Comparison of ENCODE assay signal across 11 cellular contexts in genomic region chr7:107560898-107561516, GRCh38. TPM values are rescaled to one million over a fixed set of nuclear protein-coding genes. Genes with fewer than 3 reads are reported as not detected.
DNase-seq lines count a peak whose midpoint lies in the region; ATAC-seq and TF ChIP-seq lines count a peak whose summit lies in the region.
"Had no signal": no experiment of that assay in that cellular context is flagged by ENCODE, and none has a peak within 500 bp of the region (broad histone marks: within the 10 kb centered on the region; RNA-seq: fewer than 3 reads in every experiment).

No MANE protein-coding gene starts in this region.

- CTCF ChIA-PET in T-cell (lab: Charles Lee) = interaction anchor here in 1 of 2 donors (0.6 kb wide), 1 partner anchor 1468 kb away, joined by 8 read pairs; no protein-coding TSS in a partner anchor

- H3K9me3 Mint-ChIP-seq in activated T-cell treated with anti-CD3 and anti-CD28 coated beads, Interleukin-2, amount 50 U/mL, for 24 hours = no peaks in the 10 kb centered on the region
- H3K9me3 Mint-ChIP-seq in T-cell (no peaks in the 10 kb centered on the region), glutamatergic neuron (ENCODE audit: unreplicated experiment) (peaks cover 2% of the 10 kb centered on the region)

- peaks cover 43% of the 10 kb centered on the region for H3K36me3 Mint-ChIP-seq in activated T-cell treated with anti-CD3 and anti-CD28 coated beads, Interleukin-2, amount 50 U/mL, for 24 hours (ENCODE audit: low read depth)
- H3K36me3 Mint-ChIP-seq in T-cell (peaks cover 12% of the 10 kb centered on the region), glutamatergic neuron (ENCODE audit: unreplicated experiment) (no peaks in the 10 kb centered on the region)

- no peak overlapping the region for H2AFZ ChIP-seq in smooth muscle cell (ENCODE audit: low read depth)

- WGBS in smooth muscle cell (ENCODE audit: low lambda C conversion rate) = 94% methylated on average over 6 of the region's 6 CpGs

- H3K27ac Mint-ChIP-seq in activated T-cell treated with anti-CD3 and anti-CD28 coated beads, Interleukin-2, amount 50 U/mL, for 24 hours = peak overlapping the region; percentile 86
- H3K27ac Mint-ChIP-seq in T-cell = peak overlapping the region; percentile 74 to 88
- no peak overlapping the region for H3K27ac Mint-ChIP-seq in glutamatergic neuron (ENCODE audit: unreplicated experiment)

- DNase-seq in activated T-cell treated with anti-CD3 and anti-CD28 coated beads, Interleukin-2, amount 50 U/mL, for 24 hours = no peak
- no peak for DNase-seq in activated T-cell treated with anti-CD3 and anti-CD28 coated beads, Interleukin-2, amount 50 U/mL, for 48 hours
- peak in 15 of 34 experiments; percentile 5 to 45 (median 20) for DNase-seq in T-cell
- DNase-seq in effector CD8-positive, alpha-beta T cell (lab: John Stamatoyannopoulos, UW) = peak; percentile 19
- no peak for DNase-seq in smooth muscle cell (lab: John Stamatoyannopoulos, UW; ENCODE audit: unreplicated experiment)
- DNase-seq in glutamatergic neuron = no peak
- no peak for DNase-seq in retina
- DNase-seq: islet precursor cell, NCI-H1436, RPMI8226 had no signal

- peak overlapping the region; percentile 93 for H3K4me3 Mint-ChIP-seq in activated T-cell treated with anti-CD3 and anti-CD28 coated beads, Interleukin-2, amount 50 U/mL, for 24 hours
- H3K4me3 Mint-ChIP-seq in T-cell = peak overlapping the region; percentile 60 to 88 (median 88)
- H3K4me3 Mint-ChIP-seq in glutamatergic neuron (ENCODE audit: unreplicated experiment) = no peak overlapping the region

- no peak overlapping the region for H3K4me2 ChIP-seq in smooth muscle cell

- peaks cover 12% of the 10 kb centered on the region for H4K20me1 ChIP-seq in smooth muscle cell (ENCODE audit: low read depth)

- no peaks in the 10 kb centered on the region for H3K9me3 ChIP-seq in smooth muscle cell (replicated peaks; ENCODE audit: low read depth)

- no peak overlapping the region for H3K9ac ChIP-seq in smooth muscle cell (ENCODE audit: low read depth)

- H3K79me2 ChIP-seq in smooth muscle cell (ENCODE audit: low read depth) = peaks cover 52% of the 10 kb centered on the region

- TF ChIP-seq CTCF in smooth muscle cell (IDR thresholded peaks at IDR 0.05; ENCODE audit: borderline replicate concordance, insufficient read depth, poor library complexity, severe bottlenecking) = no peak
- TF ChIP-seq CTCF in glutamatergic neuron (IDR thresholded peaks at IDR 0.05; ENCODE audit: partially characterized antibody, unreplicated experiment) = no peak

- no peaks in the 10 kb centered on the region for H3F3A ChIP-seq in smooth muscle cell (ENCODE audit: low read depth)

- H3K27ac ChIP-seq in smooth muscle cell (ENCODE audit: low read depth) = peak overlapping the region; percentile 71

- peaks cover 9% of the 10 kb centered on the region for H3K36me3 ChIP-seq in smooth muscle cell (ENCODE audit: low read depth)

- H3K4me1 ChIP-seq in smooth muscle cell (ENCODE audit: low read depth) = peaks cover 25% of the 10 kb centered on the region

- no peaks in the 10 kb centered on the region for H3K27me3 ChIP-seq in smooth muscle cell (ENCODE audit: low read depth)

- ATAC-seq in T-cell (replicated peaks in 1 of 4) (peak; percentile 10 to 57 (median 48)), GM18519 (IDR thresholded peaks at IDR 0.05; ENCODE audit: low FRiP score, unreplicated experiment) (no peak)

- POLR2A ChIA-PET in T-cell (lab: Charles Lee) = interaction anchor here in 1 of 2 donors (0.5 kb wide), 1 partner anchor 1276 kb away, joined by 4 read pairs; the partner anchor contains the start of gene NAMPT

- H3K4me3 ChIP-seq in smooth muscle cell = no peak overlapping the region

- H3K27me3 Mint-ChIP-seq in activated T-cell treated with anti-CD3 and anti-CD28 coated beads, Interleukin-2, amount 50 U/mL, for 24 hours = no peaks in the 10 kb centered on the region
- no peaks in the 10 kb centered on the region for H3K27me3 Mint-ChIP-seq in T-cell
- peaks cover 3% of the 10 kb centered on the region for H3K27me3 Mint-ChIP-seq in glutamatergic neuron (ENCODE audit: unreplicated experiment)

- peaks cover 72% of the 10 kb centered on the region for H3K4me1 Mint-ChIP-seq in activated T-cell treated with anti-CD3 and anti-CD28 coated beads, Interleukin-2, amount 50 U/mL, for 24 hours (ENCODE audit: low read depth)
- H3K4me1 Mint-ChIP-seq in T-cell (peaks cover 61 to 74% (median 61%) of the 10 kb centered on the region in 3 donors), glutamatergic neuron (ENCODE audit: low read depth, unreplicated experiment) (peaks cover 4% of the 10 kb centered on the region)

RNA-seq across cellular contexts. Expression of gene COG5, which starts 2.7 kb away (rescaled TPM):
- 10 to 100 TPM; 37.3 to 83.8 (median 55.4) TPM for total RNA-seq in T-cell
- 44.3 and 71.3 TPM in 2 replicates for total RNA-seq in smooth muscle cell
- 18.4 and 24.3 TPM in 2 replicates for polyA plus RNA-seq in smooth muscle cell
- total RNA-seq in glutamatergic neuron (ENCODE audit: unreplicated experiment) = 29.5 TPM

RNA-seq across cellular contexts. Expression of gene DUS4L, which starts 2.8 kb away (rescaled TPM):
- total RNA-seq in T-cell (10 to 100 TPM in 4 of 5 donors, 1 to 10 TPM in 1; 9.4 to 14.7 (median 10.8) TPM), smooth muscle cell (12.0 and 14.0 TPM in 2 replicates), glutamatergic neuron (ENCODE audit: unreplicated experiment) (11.5 TPM)
- polyA plus RNA-seq in smooth muscle cell = 5.1 and 5.8 TPM in 2 replicates

RNA-seq across cellular contexts. Expression of gene BCAP29, which starts 19.0 kb away (rescaled TPM):
- total RNA-seq in T-cell (10 to 100 TPM; 12.5 to 17.5 (median 15.9) TPM), smooth muscle cell (135 and 163 TPM in 2 replicates), glutamatergic neuron (ENCODE audit: unreplicated experiment) (30.1 TPM)
- 36.3 and 39.2 TPM in 2 replicates for polyA plus RNA-seq in smooth muscle cell
